In the genomic region with DNA sequence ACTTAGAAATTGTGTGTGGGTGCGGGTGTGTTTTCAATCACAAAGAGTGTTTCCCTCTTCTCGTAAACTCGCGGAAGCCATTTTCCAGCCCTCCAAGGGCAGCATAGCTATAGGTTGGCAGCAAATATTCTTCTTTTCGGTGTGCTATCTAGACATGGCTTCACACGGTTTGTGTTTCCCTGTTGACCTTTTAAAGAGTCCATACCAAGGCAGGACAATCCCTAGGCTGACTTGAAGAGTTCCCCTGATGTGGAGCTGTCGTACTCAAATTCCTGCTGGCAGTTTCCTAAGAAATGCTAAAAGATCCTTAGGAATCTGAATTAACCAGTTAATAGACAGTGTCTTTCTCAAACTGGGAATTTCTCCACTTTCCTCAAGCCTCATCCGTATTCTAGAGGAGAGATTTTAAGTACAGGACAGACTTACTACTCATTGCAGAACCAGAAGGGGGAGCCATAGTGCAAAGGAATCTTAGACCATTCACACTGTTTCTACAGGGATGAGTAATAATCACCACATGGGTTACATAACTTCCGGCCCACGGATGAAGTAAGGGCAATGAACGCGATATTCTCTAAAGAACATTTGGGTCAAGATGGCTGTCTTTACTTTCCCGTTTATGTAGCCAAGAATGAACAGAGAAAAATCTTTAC, we compare ENCODE assay signal across 8 cellular contexts.
DNase-seq lines count a peak whose midpoint lies in the region; ATAC-seq and TF ChIP-seq lines count a peak whose summit lies in the region.

No MANE protein-coding gene starts in this region.

- H2BK5ac ChIP-seq in mesenchymal stem cell (ENCODE audit: low read depth, low read length, poor library complexity, severe bottlenecking) = no peak overlapping the region

- DNase-seq in NB4 (ENCODE audit: low read depth) (peak; percentile 92), astrocyte of the hippocampus (ENCODE audit: low read depth, low spot score) (peak; percentile 75), mesenchymal stem cell (peak; percentile 66), mucosa of gallbladder (ENCODE audit: low spot score) (no peak), tibial nerve (ENCODE audit: low spot score in 2 of 2) (no peak)

- H3K4me3 ChIP-seq in NB4 (ENCODE audit: low read depth, low read length) (no peak overlapping the region), mesenchymal stem cell (ENCODE audit: insufficient read depth in 1 of 2, low read depth in 1 of 2, low read length in 2 of 2) (no peak overlapping the region), tibial nerve (no peak overlapping the region)

- H3K4ac ChIP-seq in mesenchymal stem cell (ENCODE audit: low read depth in 1 of 2, low read length in 2 of 2) = no peak overlapping the region

- ATAC-seq in GM18520 (IDR thresholded peaks at IDR 0.05; ENCODE audit: unreplicated experiment) = no peak
- ATAC-seq in HG03469 (IDR thresholded peaks at IDR 0.05; ENCODE audit: unreplicated experiment) = no peak

- no peak overlapping the region for H3K23ac ChIP-seq in mesenchymal stem cell (ENCODE audit: low read length in 2 of 2)

- H3K36me3 ChIP-seq in mesenchymal stem cell (ENCODE audit: control insufficient read depth in 1 of 2, insufficient read depth in 2 of 2, low read depth in 1 of 2, low read length in 2 of 2) = no peaks in the 10 kb centered on the region
- no peaks in the 10 kb centered on the region for H3K36me3 ChIP-seq in tibial nerve

- H3K27ac ChIP-seq in mesenchymal stem cell (ENCODE audit: low read length, poor library complexity, severe bottlenecking) = no peak overlapping the region
- H3K27ac ChIP-seq in tibial nerve = no peak overlapping the region

- peaks cover 14% of the 10 kb centered on the region for H3K9me3 ChIP-seq in mesenchymal stem cell (ENCODE audit: control insufficient read depth, low read length)
- H3K9me3 ChIP-seq in tibial nerve = peaks cover 0 to 10% (median 0%) of the 10 kb centered on the region in 4 donors

- no peaks in the 10 kb centered on the region for H3K4me1 ChIP-seq in mesenchymal stem cell (ENCODE audit: control insufficient read depth, insufficient read depth, low read depth, low read length)
- H3K4me1 ChIP-seq in tibial nerve = peaks cover 0 to 3% (median 0%) of the 10 kb centered on the region in 4 donors

- TF ChIP-seq POLR2A in NB4 (IDR thresholded peaks at IDR 0.05; ENCODE audit: extremely low read depth, insufficient read length) (no peak), tibial nerve (IDR thresholded peaks at IDR 0.05) (no peak)

- H3K9ac ChIP-seq in mesenchymal stem cell (ENCODE audit: low read length) = peak overlapping the region; percentile 51

- no peak overlapping the region for H3K18ac ChIP-seq in mesenchymal stem cell (ENCODE audit: low read depth in 1 of 2, low read length in 2 of 2)

- no peaks in the 10 kb centered on the region for H3K79me1 ChIP-seq in mesenchymal stem cell (replicated peaks; ENCODE audit: low read length, poor library complexity, severe bottlenecking)

- H3K27me3 ChIP-seq in mesenchymal stem cell (ENCODE audit: control insufficient read depth in 1 of 2, insufficient read depth in 1 of 2, low read length in 2 of 2) = no peaks in the 10 kb centered on the region
- no peaks in the 10 kb centered on the region for H3K27me3 ChIP-seq in tibial nerve

- TF ChIP-seq EP300 in tibial nerve (IDR thresholded peaks at IDR 0.05) = no peak

- no peak overlapping the region for H2BK120ac ChIP-seq in mesenchymal stem cell (ENCODE audit: low read depth, low read length)

- H3K4me2 ChIP-seq in mesenchymal stem cell (ENCODE audit: low read length, poor library complexity, severe bottlenecking) = no peak overlapping the region

- TF ChIP-seq CTCF in GM12873 (IDR thresholded peaks at IDR 0.05; ENCODE audit: insufficient read depth, low read depth, low read length, missing control alignments) (peak; percentile 8), NB4 (IDR thresholded peaks at IDR 0.05; ENCODE audit: low read depth, low read length) (peak; percentile 73), tibial nerve (IDR thresholded peaks at IDR 0.05) (peak in 2 of 5 experiments; percentile 5 to 13)

- H2AFZ ChIP-seq in mesenchymal stem cell (ENCODE audit: low read depth, low read length) = no peak overlapping the region

- no peak overlapping the region for H2BK15ac ChIP-seq in mesenchymal stem cell (ENCODE audit: low read depth, poor library complexity, severe bottlenecking)

- no peak overlapping the region for H3K14ac ChIP-seq in mesenchymal stem cell (ENCODE audit: low read length in 2 of 2)

- H2AK5ac ChIP-seq in mesenchymal stem cell (ENCODE audit: low read length, severe bottlenecking) = no peak overlapping the region

- H4K91ac ChIP-seq in mesenchymal stem cell (ENCODE audit: low read length) = no peak overlapping the region

- H4K8ac ChIP-seq in mesenchymal stem cell (ENCODE audit: low read length) = no peak overlapping the region

- H2BK12ac ChIP-seq in mesenchymal stem cell (ENCODE audit: low read length in 2 of 2) = no peak overlapping the region

- 69% methylated on average over 9 of the region's 13 CpGs for WGBS in mesenchymal stem cell
- WGBS in tibial nerve, 2 donors = 50 to 55% methylated on average over 13 of the region's 13 CpGs

Comparison
In these comparisons a context has a peak if more than half of its experiments do, and no peak if none do; other contexts are left out.
1. DNase-seq: peak in NB4 (single experiment), astrocyte of the hippocampus (single experiment) and mesenchymal stem cell (single experiment); none in mucosa of gallbladder (single experiment) and tibial nerve (0 of 2).